8 cellular contexts compared by ENCODE assay signal in the genomic region with DNA sequence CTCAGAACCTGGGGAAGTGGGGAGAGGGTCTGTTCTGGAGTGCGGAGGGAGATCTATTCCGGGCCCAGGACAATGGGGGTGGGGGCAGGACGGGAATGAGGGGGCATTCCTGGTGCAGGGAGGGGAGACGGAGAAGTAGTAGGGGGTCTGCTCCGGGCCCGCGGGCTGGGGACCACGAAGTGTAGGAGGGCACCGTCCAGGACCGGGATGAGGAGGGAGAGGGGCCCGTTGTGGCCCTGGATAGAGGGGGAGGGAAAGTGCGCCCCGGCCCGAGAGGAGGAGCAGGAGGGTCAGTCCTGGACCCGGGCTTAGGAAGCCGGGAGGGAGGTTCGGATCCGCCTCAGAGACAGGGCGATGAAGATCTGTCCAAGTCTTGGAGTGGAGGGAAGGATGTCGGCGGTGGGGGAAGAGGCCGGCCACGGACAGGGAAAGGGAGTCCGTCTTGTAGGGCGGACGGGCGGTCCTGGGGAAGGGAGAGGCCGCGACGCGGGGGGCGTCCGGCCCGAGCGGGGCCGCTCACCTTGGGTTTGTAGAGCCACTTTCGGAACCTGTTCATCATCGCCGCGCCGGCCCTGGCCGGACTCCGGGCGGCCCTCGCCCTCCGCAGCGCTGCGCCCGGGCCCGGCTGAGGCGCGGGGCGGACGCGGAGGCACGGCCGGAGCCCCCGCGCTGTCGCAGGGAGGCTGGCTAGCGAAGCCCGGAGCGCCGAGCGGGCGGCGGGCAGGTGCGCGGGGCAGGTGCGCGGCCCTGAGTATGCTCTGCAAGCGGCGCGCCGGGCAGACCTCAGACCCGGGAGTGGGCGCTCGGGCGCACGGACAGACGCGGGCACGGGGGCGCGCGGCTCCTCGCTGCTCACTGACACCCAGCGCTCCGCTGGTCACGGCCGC. TPM values are rescaled to one million over a fixed set of nuclear protein-coding genes. Genes with fewer than 3 reads are reported as not detected.
DNase-seq lines count a peak whose midpoint lies in the region; ATAC-seq and TF ChIP-seq lines count a peak whose summit lies in the region.

Gene ZFYVE28, minus strand, starts transcription at position 881 of the 887 bp plus-strand sequence. Its CDS starts 322 bp downstream, at position 559.

- peaks cover 12 to 19% of the 10 kb centered on the region in 2 donors for H3K4me1 ChIP-seq in neuronal stem cell (ENCODE audit: control insufficient read depth in 2 of 2, insufficient read depth in 1 of 2, low read depth in 1 of 2, low read length in 2 of 2)

- peaks cover 26 to 91% (median 74%) of the 10 kb centered on the region in 3 experiments for H3K27me3 ChIP-seq in neuronal stem cell (ENCODE audit: control insufficient read depth in 3 of 3, insufficient read depth in 3 of 3, low read depth in 1 of 3, low read length in 3 of 3)

- no peak within 1 kb of the TSS for H2BK120ac ChIP-seq in neuronal stem cell (ENCODE audit: low read depth, low read length)

- H3K4ac ChIP-seq in neuronal stem cell (ENCODE audit: low read length) = no peak within 1 kb of the TSS

- peak within 1 kb of the TSS; percentile 90 for H2AFZ ChIP-seq in neuronal stem cell (ENCODE audit: low read length)

- peaks cover 60% of the 10 kb centered on the region for H3K27me3 Mint-ChIP-seq in T-helper 1 cell treated with Interleukin-12 subunit alpha and Interleukin-12 subunit beta and Interleukin-4 antibody, amounts not matched to agents 30 μg/mL and 1 μg/mL, for 36 hours (ENCODE audit: low read depth)

- no peaks in the 10 kb centered on the region for H3K36me3 ChIP-seq in neuronal stem cell (replicated peaks in 1 of 2; ENCODE audit: control insufficient read depth in 2 of 2, insufficient read depth in 2 of 2, low read length in 2 of 2)

- H4K91ac ChIP-seq in neuronal stem cell (ENCODE audit: low read depth, low read length, poor library complexity) = no peak within 1 kb of the TSS

- peaks cover 3% of the 10 kb centered on the region for H3K36me3 Mint-ChIP-seq in T-helper 1 cell treated with Interleukin-12 subunit alpha and Interleukin-12 subunit beta and Interleukin-4 antibody, amounts not matched to agents 30 μg/mL and 1 μg/mL, for 36 hours (ENCODE audit: low read depth)

- DNase-seq in Daoy (ENCODE audit: low read depth) (peak; percentile 57), erythroblast (lab: John Stamatoyannopoulos, UW) (peak; percentile 46 to 51), neuronal stem cell (ENCODE audit: low spot score) (no peak), epidermal melanocyte (ENCODE audit: insufficient read length, low spot score) (no peak), HuH-7.5 (ENCODE audit: low spot score) (no peak)

- H2BK12ac ChIP-seq in neuronal stem cell (ENCODE audit: low read length) = no peak within 1 kb of the TSS

- TF ChIP-seq POLR2A in erythroblast (IDR thresholded peaks at IDR 0.05; ENCODE audit: low read length) = no peak

- H3K27ac Mint-ChIP-seq in T-helper 1 cell treated with Interleukin-12 subunit alpha and Interleukin-12 subunit beta and Interleukin-4 antibody, amounts not matched to agents 30 μg/mL and 1 μg/mL, for 36 hours = peak within 1 kb of the TSS; percentile 80

- no peak within 1 kb of the TSS for H3K27ac ChIP-seq in neuronal stem cell (replicated peaks; ENCODE audit: low read length)

- no peaks in the 10 kb centered on the region for H3K9me3 Mint-ChIP-seq in T-helper 1 cell treated with Interleukin-12 subunit alpha and Interleukin-12 subunit beta and Interleukin-4 antibody, amounts not matched to agents 30 μg/mL and 1 μg/mL, for 36 hours

- peak within 1 kb of the TSS; percentile 98 for H3K4me2 ChIP-seq in neuronal stem cell (ENCODE audit: insufficient read depth, low read length, poor library complexity, severe bottlenecking)

- no CpG with 5 or more reads among the region's 91 CpGs for WGBS in neuronal stem cell (ENCODE audit: extremely low coverage in 2 of 2, insufficient read length in 2 of 2, insufficient replicate concordance in 1 of 2), 2 donors

- H3K18ac ChIP-seq in neuronal stem cell (ENCODE audit: low read length) = peak within 1 kb of the TSS; percentile 71

- no peak within 1 kb of the TSS for H4K8ac ChIP-seq in neuronal stem cell (ENCODE audit: low read depth, low read length)

- H3K4me1 Mint-ChIP-seq in T-helper 1 cell treated with Interleukin-12 subunit alpha and Interleukin-12 subunit beta and Interleukin-4 antibody, amounts not matched to agents 30 μg/mL and 1 μg/mL, for 36 hours (ENCODE audit: low read depth) = peaks cover 38% of the 10 kb centered on the region

- H3K4me3 ChIP-seq in neuronal stem cell (ENCODE audit: low read length in 2 of 2) = peak within 1 kb of the TSS; percentile 48 to 83

- peaks cover 0 to 2% of the 10 kb centered on the region in 2 donors for H3K9me3 ChIP-seq in neuronal stem cell (replicated peaks in 1 of 2; ENCODE audit: control insufficient read depth in 2 of 2, insufficient read depth in 1 of 2, low read depth in 1 of 2, low read length in 2 of 2)

- no peaks in the 10 kb centered on the region for H3K79me1 ChIP-seq in neuronal stem cell (ENCODE audit: low read depth, low read length)

- H3K23ac ChIP-seq in neuronal stem cell (ENCODE audit: low read depth, low read length, poor library complexity) = peak within 1 kb of the TSS; percentile 21

- H3K4me3 Mint-ChIP-seq in T-helper 1 cell treated with Interleukin-12 subunit alpha and Interleukin-12 subunit beta and Interleukin-4 antibody, amounts not matched to agents 30 μg/mL and 1 μg/mL, for 36 hours = peak within 1 kb of the TSS; percentile 91

- no peak within 1 kb of the TSS for H2BK5ac ChIP-seq in neuronal stem cell (ENCODE audit: low read length)

- ATAC-seq in HG02970 (IDR thresholded peaks at IDR 0.05; ENCODE audit: low FRiP score, unreplicated experiment) = peak; percentile 7
- ATAC-seq in GM21576 (IDR thresholded peaks at IDR 0.05; ENCODE audit: unreplicated experiment) = no peak

- H2BK15ac ChIP-seq in neuronal stem cell (ENCODE audit: low read length) = peak within 1 kb of the TSS; percentile 45

- H3K9ac ChIP-seq in neuronal stem cell (ENCODE audit: low read depth, low read length, poor library complexity) = peak within 1 kb of the TSS; percentile 64

- H2AK5ac ChIP-seq in neuronal stem cell (ENCODE audit: low read depth, low read length) = no peak within 1 kb of the TSS

- H3K14ac ChIP-seq in neuronal stem cell (ENCODE audit: low read length) = no peak within 1 kb of the TSS

RNA-seq across cellular contexts. Expression of gene ZFYVE28, which starts in this region (rescaled TPM):
- total RNA-seq in Daoy (2014; rRNA removed; shearing (Covaris generic)) = 0.97 and 1.5 TPM in 2 replicates
- polyA plus RNA-seq in neuronal stem cell (2013, experiment 1 of 2) = 0.15 TPM
- polyA plus RNA-seq in neuronal stem cell (2013, experiment 2 of 2) = 0.12 TPM

Comparison
In these comparisons a context has a peak if more than half of its experiments do, and no peak if none do; other contexts are left out.
1. DNase-seq: peak in Daoy (single experiment) and erythroblast (2 of 2); none in neuronal stem cell (single experiment), epidermal melanocyte (single experiment) and HuH-7.5 (single experiment).